Comparison of ENCODE assay signal across 18 cellular contexts in the genomic region with DNA sequence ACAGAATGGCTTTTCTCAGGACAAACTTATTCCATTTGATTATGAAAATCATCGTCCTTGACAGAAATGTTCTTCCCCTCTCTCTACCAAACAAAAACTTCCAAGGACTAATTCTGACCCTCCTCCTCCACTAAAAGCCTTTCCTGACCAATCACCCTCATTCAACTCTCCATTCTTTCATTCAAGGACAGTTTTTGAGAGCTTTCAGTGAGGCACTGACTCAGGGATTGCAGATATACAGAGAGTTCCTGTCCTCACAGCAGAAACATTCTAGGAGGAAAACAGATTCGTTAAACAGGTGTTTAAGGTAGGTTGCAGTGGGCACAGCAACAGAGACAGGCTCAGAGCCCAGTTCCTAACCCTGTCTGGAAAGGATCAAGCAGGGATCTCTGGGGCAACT. TPM values are rescaled to one million over a fixed set of nuclear protein-coding genes. Genes with fewer than 3 reads are reported as not detected.
DNase-seq lines count a peak whose midpoint lies in the region; ATAC-seq, FAIRE-seq and TF ChIP-seq lines count a peak whose summit lies in the region.
"Had no signal": no experiment of that assay in that cellular context is flagged by ENCODE, and none has a peak within 500 bp of the region (broad histone marks: within the 10 kb centered on the region; RNA-seq: fewer than 3 reads in every experiment).

No MANE protein-coding gene starts in this region.

- intact Hi-C loops in CD4-positive, alpha-beta T cell (cut with DNase I, micrococcal nuclease), result loop anchor here in 1 of 2 experiments (5.0 to 10.0 kb wide), 2 partner anchors 59 to 378 kb away; a partner anchor contains a TSS
- intact Hi-C loops in naive thymus-derived CD4-positive, alpha-beta T cell (cut with micrococcal nuclease), result loop anchor here in 1 of 2 donors (10.0 kb wide), 1 partner anchor 378 kb away; a partner anchor contains a TSS
- intact Hi-C loops in kidney (cut with DNase I), result no loop called here

- ATAC-seq in A549 (no peak), T-helper 17 cell (no peak)
- ATAC-seq in CD4-positive, alpha-beta T cell (ENCODE audit: poor library complexity), result no peak
- ATAC-seq in naive thymus-derived CD4-positive, alpha-beta T cell, result no peak
- ATAC-seq: foreskin keratinocyte had no signal

- H3K27ac Mint-ChIP-seq in CD4-positive, alpha-beta T cell, result peak overlapping the region; percentile 99
- peak overlapping the region; percentile 94 for H3K27ac Mint-ChIP-seq in T-helper 17 cell
- H3K27ac Mint-ChIP-seq in naive thymus-derived CD4-positive, alpha-beta T cell, result peak overlapping the region in 6 of 9 donors; percentile 5 to 82 (median 18)
- H3K27ac Mint-ChIP-seq: activated T-helper 2 cell treated with anti-CD3 and anti-CD28 coated beads, Interferon-gamma antibody, Interleukin-2, Interleukin-4, amounts not matched to agents 10 μg/mL and 5 μg/mL and 100 μg/mL, durations not matched to agents 14 hours and 24 hours and 36 hours had no signal

- no peaks in the 10 kb centered on the region for H3K36me3 ChIP-seq in naive thymus-derived CD4-positive, alpha-beta T cell (ENCODE audit: control insufficient read depth in 2 of 3, insufficient read depth in 3 of 3, low read length in 3 of 3)
- no peaks in the 10 kb centered on the region for H3K36me3 ChIP-seq in kidney (ENCODE audit: control insufficient read depth in 1 of 2, insufficient read depth in 2 of 2, low read length in 2 of 2)

- H3K4me3 ChIP-seq in A549 (peak overlapping the region; percentile 68; the same call in 2 of the 3 replicates), kidney (ENCODE audit: low read length in 2 of 2) (no peak overlapping the region)
- H3K4me3 ChIP-seq in naive thymus-derived CD4-positive, alpha-beta T cell (ENCODE audit: low read length), result no peak overlapping the region

- H3K27me3 Mint-ChIP-seq in CD4-positive, alpha-beta T cell, result peaks cover 16% of the 10 kb centered on the region
- no peaks in the 10 kb centered on the region for H3K27me3 Mint-ChIP-seq in T-helper 17 cell
- H3K27me3 Mint-ChIP-seq in naive thymus-derived CD4-positive, alpha-beta T cell, result peaks cover 0 to 41% (median 4%) of the 10 kb centered on the region in 5 donors

- peaks cover 24% of the 10 kb centered on the region for H3K4me1 ChIP-seq in A549
- peaks cover 16 to 19% of the 10 kb centered on the region in 2 donors for H3K4me1 ChIP-seq in naive thymus-derived CD4-positive, alpha-beta T cell (ENCODE audit: control insufficient read depth in 2 of 2, insufficient read depth in 2 of 2, low read length in 2 of 2)
- no peaks in the 10 kb centered on the region for H3K4me1 ChIP-seq in kidney (ENCODE audit: control insufficient read depth in 1 of 2, insufficient read depth in 1 of 2, low read depth in 1 of 2, low read length in 2 of 2)

- 73% methylated on average over 2 of the region's 2 CpGs for WGBS in A549 (ENCODE audit: missing lambda C conversion rate)

- H3K4me1 Mint-ChIP-seq in CD4-positive, alpha-beta T cell (ENCODE audit: low read depth), result peaks cover 53% of the 10 kb centered on the region
- H3K4me1 Mint-ChIP-seq in T-helper 17 cell, result peaks cover 32% of the 10 kb centered on the region
- H3K4me1 Mint-ChIP-seq in naive thymus-derived CD4-positive, alpha-beta T cell, result peaks cover 14 to 58% (median 50%) of the 10 kb centered on the region in 7 donors

- TF ChIP-seq CTCF in A549 (IDR thresholded peaks at IDR 0.05), result no peak
- no peak for TF ChIP-seq CTCF in CD4-positive, alpha-beta T cell (IDR thresholded peaks at IDR 0.05)
- no peak for TF ChIP-seq CTCF in kidney (IDR thresholded peaks at IDR 0.05; ENCODE audit: borderline replicate concordance, extremely low read depth, insufficient read depth)

- no peak for TF ChIP-seq POLR2A in A549 (IDR thresholded peaks at IDR 0.05; ENCODE audit: low read length)

- H3K36me3 Mint-ChIP-seq in CD4-positive, alpha-beta T cell (ENCODE audit: low read depth), result peaks cover 26% of the 10 kb centered on the region
- H3K36me3 Mint-ChIP-seq in T-helper 17 cell (ENCODE audit: low read depth), result no peaks in the 10 kb centered on the region
- peaks cover 0 to 9% (median 0%) of the 10 kb centered on the region in 5 donors for H3K36me3 Mint-ChIP-seq in naive thymus-derived CD4-positive, alpha-beta T cell

- H3K27ac ChIP-seq in A549, result peak overlapping the region; percentile 7 to 95; a peak in 4 of 6 replicates
- no peak overlapping the region for H3K27ac ChIP-seq in CD4-positive, alpha-beta T cell (ENCODE audit: low read depth, low read length)
- H3K27ac ChIP-seq in naive thymus-derived CD4-positive, alpha-beta T cell (ENCODE audit: low read depth, low read length), result no peak overlapping the region
- no peak overlapping the region for H3K27ac ChIP-seq in kidney (ENCODE audit: low read depth in 2 of 2, low read length in 2 of 2)
- no peak overlapping the region for H3K27ac ChIP-seq in caudate nucleus (ENCODE audit: low read depth, low read length)
- H3K27ac ChIP-seq: foreskin keratinocyte had no signal

- POLR2A ChIA-PET in A549 (lab: Yijun Ruan, JAX), result no interaction called here
- POLR2A ChIA-PET in CD4-positive, alpha-beta T cell (lab: Charles Lee), result interaction anchor here (1.0 to 4.4 kb wide), 3 partner anchors 7 to 62 kb away, joined by 3 to 50 read pairs (median 7); a partner anchor contains a TSS
- POLR2A ChIA-PET in naive thymus-derived CD4-positive, alpha-beta T cell (lab: Charles Lee), result interaction anchor here (0.6 to 1.7 kb wide), 2 partner anchors 8 to 103 kb away, joined by 3 to 6 read pairs; no protein-coding TSS in a partner anchor

- no peak for TF ChIP-seq EP300 in A549 (IDR thresholded peaks at IDR 0.05)

- FAIRE-seq in A549 (lab: Jason Lieb, UNC) (no peak), kidney (lab: Jason Lieb, UNC) (no peak)
- FAIRE-seq: GM18507, urothelium cell line had no signal

- TF ChIP-seq RAD21 in A549 (conservative IDR thresholded peaks at IDR 0.05 in 1 of 2, IDR thresholded peaks at IDR 0.05 in 1 of 2), result no peak

- peak overlapping the region; percentile 89 for H3K4me3 Mint-ChIP-seq in CD4-positive, alpha-beta T cell
- no peak overlapping the region for H3K4me3 Mint-ChIP-seq in T-helper 17 cell
- H3K4me3 Mint-ChIP-seq in naive thymus-derived CD4-positive, alpha-beta T cell, result peak overlapping the region in 8 of 10 donors; percentile 10 to 70 (median 42)

- no peaks in the 10 kb centered on the region for H3K27me3 ChIP-seq in CD4-positive, alpha-beta T cell (ENCODE audit: control insufficient read depth, insufficient read depth, low read length)
- no peaks in the 10 kb centered on the region for H3K27me3 ChIP-seq in naive thymus-derived CD4-positive, alpha-beta T cell (ENCODE audit: control insufficient read depth in 2 of 2, insufficient read depth in 2 of 2, low read length in 2 of 2)
- H3K27me3 ChIP-seq: foreskin keratinocyte had no signal

- H3K9me3 ChIP-seq in A549, result no peaks in the 10 kb centered on the region
- H3K9me3 ChIP-seq in CD4-positive, alpha-beta T cell (ENCODE audit: control insufficient read depth, low read length), result no peaks in the 10 kb centered on the region
- no peaks in the 10 kb centered on the region for H3K9me3 ChIP-seq in T-helper 17 cell (ENCODE audit: control insufficient read depth, low read length, poor library complexity, severe bottlenecking)
- H3K9me3 ChIP-seq in naive thymus-derived CD4-positive, alpha-beta T cell (ENCODE audit: control insufficient read depth in 2 of 3, low read length in 3 of 3), result no peaks in the 10 kb centered on the region
- no peaks in the 10 kb centered on the region for H3K9me3 ChIP-seq in kidney (ENCODE audit: control insufficient read depth in 1 of 2, low read length in 2 of 2)

- H3K4me2 ChIP-seq in A549, result peak overlapping the region; percentile 82

- CTCF ChIA-PET in A549 (lab: Yijun Ruan, JAX), result interaction anchor here (0.7 to 5.2 kb wide), 2 partner anchors 15 to 50 kb away, joined by 3 to 28 read pairs; no protein-coding TSS in a partner anchor
- CTCF ChIA-PET in CD4-positive, alpha-beta T cell (lab: Charles Lee), result no interaction called here
- CTCF ChIA-PET in naive thymus-derived CD4-positive, alpha-beta T cell (lab: Charles Lee), result no interaction called here

- no peak overlapping the region for H3K9ac ChIP-seq in kidney (ENCODE audit: low read length in 2 of 2)

- peaks cover 4% of the 10 kb centered on the region for H3K9me3 Mint-ChIP-seq in CD4-positive, alpha-beta T cell
- peaks cover 0 to 15% (median 0%) of the 10 kb centered on the region in 11 donors for H3K9me3 Mint-ChIP-seq in naive thymus-derived CD4-positive, alpha-beta T cell
- H3K9me3 Mint-ChIP-seq: activated T-helper 2 cell treated with anti-CD3 and anti-CD28 coated beads, Interferon-gamma antibody, Interleukin-2, Interleukin-4, amounts not matched to agents 10 μg/mL and 5 μg/mL and 100 μg/mL, durations not matched to agents 14 hours and 24 hours and 36 hours had no signal

- DNase-seq in A549 (ENCODE audit: low read depth in 1 of 2, low spot score in 1 of 2), result no peak
- DNase-seq in CD4-positive, alpha-beta T cell, result no peak
- no peak for DNase-seq in T-helper 17 cell
- DNase-seq in naive thymus-derived CD4-positive, alpha-beta T cell, result no peak
- no peak for DNase-seq in kidney
- no peak for DNase-seq in NCI-H526 (lab: John Stamatoyannopoulos, UW)
- no peak for DNase-seq in stimulated activated naive CD4-positive, alpha-beta T cell treated with Interleukin-2 at 50 U/mL for 16 hours (lab: John Stamatoyannopoulos, UW)
- DNase-seq in caudate nucleus (lab: John Stamatoyannopoulos, UW), result no peak
- DNase-seq: activated CD4-positive, alpha-beta T cell treated with anti-CD3 and anti-CD28 coated beads for 48 hours; foreskin keratinocyte; NCI-H2029; NCI-H82; retina; stimulated activated CD4-positive, alpha-beta T cell treated with anti-CD3 and anti-CD28 coated beads, Interleukin-2, amount 100 ng/mL, for 48 hours had no signal

RNA-seq across cellular contexts. Expression of a gene that starts 41.5 kb away (rescaled TPM):
- polyA plus RNA-seq in A549 (2011; rRNA removed), result not detected in 2 replicates
- polyA plus RNA-seq in A549 (2012; cell fraction: cytosol; rRNA removed), result not detected in 2 replicates
- not detected in 2 replicates for polyA plus RNA-seq in A549 (2012; cell fraction: nucleus; rRNA removed)
- not detected in 3 replicates for polyA plus RNA-seq in A549 (2017; fragmentation: RNase III; extraction: RNeasy Plus Mini Kit Qiagen cat#74134 plus additional on column Dnase treatment)
- polyA minus RNA-seq in A549 (2011; rRNA and poly(A)+ RNA removed), result not detected in 2 replicates
- total RNA-seq in CD4-positive, alpha-beta T cell, result not detected
- not detected for total RNA-seq in T-helper 17 cell
- not detected for total RNA-seq in naive thymus-derived CD4-positive, alpha-beta T cell
- polyA plus RNA-seq in naive thymus-derived CD4-positive, alpha-beta T cell, result not detected
- not detected for total RNA-seq in kidney
- not detected for polyA plus RNA-seq in kidney (ENCODE audit: insufficient read depth, low read depth, low replicate concordance)
- total RNA-seq: activated T-helper 2 cell treated with anti-CD3 and anti-CD28 coated beads, Interferon-gamma antibody, Interleukin-2, Interleukin-4, amounts not matched to agents 10 μg/mL and 5 μg/mL and 100 μg/mL, durations not matched to agents 14 hours and 24 hours and 36 hours; foreskin keratinocyte; T-helper 2 cell treated with Interferon-gamma antibody and Interleukin-4, amounts not matched to agents 100 ng/mL and 5 ng/mL, for 36 hours had no signal
- polyA plus RNA-seq: foreskin keratinocyte had no signal

RNA-seq across cellular contexts. Expression of a gene that starts 49.5 kb away (rescaled TPM):
- polyA plus RNA-seq in A549 (2011; rRNA removed) (not detected in 2 replicates), A549 (2017; fragmentation: RNase III; extraction: RNeasy Plus Mini Kit Qiagen cat#74134 plus additional on column Dnase treatment) (not detected in 3 replicates), kidney (ENCODE audit: insufficient read depth, low read depth, low replicate concordance) (not detected)
- not detected in 2 replicates for polyA plus RNA-seq in A549 (2012; cell fraction: cytosol; rRNA removed)
- polyA plus RNA-seq in A549 (2012; cell fraction: nucleus; rRNA removed), result not detected in 2 replicates
- not detected in 2 replicates for polyA minus RNA-seq in A549 (2011; rRNA and poly(A)+ RNA removed)
- not detected for total RNA-seq in CD4-positive, alpha-beta T cell
- total RNA-seq in T-helper 17 cell (not detected), kidney (not detected)
- not detected for total RNA-seq in naive thymus-derived CD4-positive, alpha-beta T cell
- not detected for polyA plus RNA-seq in naive thymus-derived CD4-positive, alpha-beta T cell
- total RNA-seq: activated T-helper 2 cell treated with anti-CD3 and anti-CD28 coated beads, Interferon-gamma antibody, Interleukin-2, Interleukin-4, amounts not matched to agents 10 μg/mL and 5 μg/mL and 100 μg/mL, durations not matched to agents 14 hours and 24 hours and 36 hours; foreskin keratinocyte; T-helper 2 cell treated with Interferon-gamma antibody and Interleukin-4, amounts not matched to agents 100 ng/mL and 5 ng/mL, for 36 hours had no signal
- polyA plus RNA-seq: foreskin keratinocyte had no signal

Comparison
In these comparisons a context has a peak if more than half of its experiments do, and no peak if none do; other contexts are left out.
1. H3K27ac ChIP-seq: peak in A549 (2 of 2); none in CD4-positive, alpha-beta T cell (single experiment), naive thymus-derived CD4-positive, alpha-beta T cell (single experiment), kidney (0 of 2) and caudate nucleus (single experiment).
2. H3K27ac Mint-ChIP-seq: peak in every context shown above with its lines; median percentile 99 in CD4-positive, alpha-beta T cell; 94 in T-helper 17 cell; 18 in naive thymus-derived CD4-positive, alpha-beta T cell.